Comparison of ENCODE assay signal across 8 cellular contexts in the genomic region with DNA sequence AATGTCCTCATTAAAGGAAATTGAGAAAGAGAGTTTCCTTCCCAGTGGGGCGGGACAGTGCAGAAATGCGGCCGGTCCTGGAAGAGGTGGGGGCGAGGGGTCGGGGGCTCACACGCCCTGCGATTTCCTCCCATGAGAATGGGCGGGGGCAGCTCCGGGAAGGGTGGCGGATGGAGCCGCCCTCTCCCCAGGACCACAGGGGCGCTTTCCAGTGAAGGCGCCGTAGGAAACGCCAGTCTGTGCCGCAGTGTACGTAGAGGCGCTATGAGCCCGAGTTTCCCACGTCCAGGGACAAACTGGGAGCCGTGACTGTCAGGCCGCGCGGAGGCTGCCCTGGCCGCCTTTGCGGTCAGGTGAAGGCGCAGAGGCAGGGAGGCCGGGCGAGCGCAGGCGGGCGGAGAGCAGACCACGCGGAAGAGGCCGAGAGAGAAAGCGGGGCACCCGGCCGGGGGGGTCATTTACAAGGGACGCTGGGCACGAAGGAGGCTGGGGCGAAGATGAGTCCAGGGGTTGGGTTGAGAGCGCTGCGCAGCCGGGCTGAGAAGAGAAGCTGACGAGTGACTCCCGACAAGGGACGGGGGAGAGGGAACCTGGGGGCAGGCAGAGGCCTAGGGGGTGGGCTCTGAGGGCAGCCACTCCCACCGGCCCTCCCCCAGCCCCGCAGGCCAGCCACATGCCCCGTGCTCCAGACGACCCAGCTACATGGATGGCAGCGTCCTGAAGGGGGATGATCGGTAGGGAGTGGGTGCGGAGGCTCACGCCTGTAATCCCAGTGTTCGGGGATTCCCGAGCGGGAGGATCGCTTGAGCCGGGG. TPM values are rescaled to one million over a fixed set of nuclear protein-coding genes. Genes with fewer than 3 reads are reported as not detected.
A peak's percentile ranks its signal among the peaks of the same experiment; 100 is the strongest.
DNase-seq lines count a peak whose midpoint lies in the region; ATAC-seq and TF ChIP-seq lines count a peak whose summit lies in the region.

No MANE protein-coding gene starts in this region.

- H3K4me1 ChIP-seq in hepatocyte (ENCODE audit: insufficient read depth) = peaks cover 13% of the 10 kb centered on the region

- H3K9me3 ChIP-seq in hepatocyte (ENCODE audit: low read depth) = no peaks in the 10 kb centered on the region

- no peaks in the 10 kb centered on the region for H3K9me2 ChIP-seq in hepatocyte (replicated peaks; ENCODE audit: insufficient read depth)

- H3K4me3 ChIP-seq in hepatocyte = peak overlapping the region; percentile 49

- peak overlapping the region; percentile 87 for H3K27ac ChIP-seq in hepatocyte

- peak overlapping the region; percentile 85 for H2AFZ ChIP-seq in hepatocyte

- H4K20me1 ChIP-seq in hepatocyte (ENCODE audit: insufficient read depth, poor library complexity, severe bottlenecking) = no peaks in the 10 kb centered on the region

- H3K36me3 ChIP-seq in hepatocyte (replicated peaks; ENCODE audit: insufficient read depth, low read depth) = no peaks in the 10 kb centered on the region

- H3K79me2 ChIP-seq in hepatocyte = no peaks in the 10 kb centered on the region

- in situ Hi-C loops in KBM-7 (cut with MboI; ENCODE audit: low pct_unique_long_range_greater_than_20kb, low sequenced_read_pairs) = no loop called here

- DNase-seq in RKO (ENCODE audit: low spot score) (peak; percentile 85), amygdala (lab: John Stamatoyannopoulos, UW) (peak in 39 of 56 donors; percentile 12 to 82 (median 52)), hepatocyte (ENCODE audit: low spot score) (peak; percentile 76), renal cortical epithelial cell (ENCODE audit: low read depth) (peak; percentile 16), ureter (ENCODE audit: low spot score) (no peak), KBM-7 (no peak)

- H3K27me3 ChIP-seq in hepatocyte = no peaks in the 10 kb centered on the region

- TF ChIP-seq CTCF in hepatocyte (IDR thresholded peaks at IDR 0.05; ENCODE audit: poor library complexity) = no peak

- peak; percentile 42 for ATAC-seq in HG02840 (IDR thresholded peaks at IDR 0.05; ENCODE audit: low FRiP score, unreplicated experiment)

- 2% methylated on average over 44 of the region's 60 CpGs for WGBS in hepatocyte (ENCODE audit: low lambda C conversion rate, missing lambda C conversion rate)

- peak; percentile 76 for TF ChIP-seq POLR2A in GM15510 (IDR thresholded peaks at IDR 0.05; ENCODE audit: borderline replicate concordance, extremely low read depth, insufficient read length)

- H3K4me2 ChIP-seq in hepatocyte = peak overlapping the region; percentile 97

RNA-seq across cellular contexts. Expression of a gene that starts 45.0 kb away (rescaled TPM):
- 3.5 and 5.0 TPM in 2 replicates for total RNA-seq in hepatocyte
- 4.4 and 9.0 TPM in 2 replicates for polyA plus RNA-seq in hepatocyte
- 23.8 and 32.4 TPM in 2 replicates for total RNA-seq in renal cortical epithelial cell
- total RNA-seq in ureter = 237 TPM

Comparison
In these comparisons a context has a peak if more than half of its experiments do, and no peak if none do; other contexts are left out.
1. DNase-seq: peak in RKO (single experiment), amygdala (39 of 56), hepatocyte (single experiment) and renal cortical epithelial cell (single experiment); none in ureter (single experiment) and KBM-7 (single experiment).